Comparison of ENCODE assay signal across 1 cellular context in genomic region chr6:144617231-144618199, GRCh38.
TF ChIP-seq lines count a peak whose summit lies in the region.

No MANE protein-coding gene starts in this region.

TF ChIP-seq in SK-N-SH treated with all-trans-retinoic acid at 6 μM for 48 hours, 23 proteins besides CTCF, POLR2A, EP300 and RAD21 (continued from another document):
- TF ChIP-seq CREB5 (CRISPR knock-in tag; IDR thresholded peaks at IDR 0.05; ENCODE audit: low read depth) = no peak
